Comparison of ENCODE assay signal across 27 cellular contexts in the genomic region with DNA sequence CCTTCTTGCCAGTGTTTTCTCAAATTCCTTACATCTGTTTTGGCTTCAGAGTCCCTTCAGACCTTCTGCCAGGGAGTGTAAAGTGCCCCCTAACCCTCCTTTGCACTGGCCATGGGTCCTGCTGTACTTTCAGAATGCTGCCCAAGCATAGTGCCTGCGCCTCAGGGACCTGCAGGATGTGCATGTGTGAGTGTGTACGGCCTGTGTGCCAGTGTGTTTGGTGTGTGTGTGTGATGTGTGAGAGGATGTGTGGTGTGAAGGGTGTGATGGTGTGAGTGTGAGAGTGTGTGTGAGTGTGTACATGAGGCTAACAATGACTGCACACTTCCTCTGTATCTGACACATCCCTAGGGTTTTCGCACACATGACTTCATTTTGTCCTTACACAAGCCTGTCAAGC.
DNase-seq lines count a peak whose midpoint lies in the region; ATAC-seq, FAIRE-seq and TF ChIP-seq lines count a peak whose summit lies in the region.
"Had no signal": no experiment of that assay in that cellular context is flagged by ENCODE, and none has a peak within 500 bp of the region (broad histone marks: within the 10 kb centered on the region; RNA-seq: fewer than 3 reads in every experiment).

No MANE protein-coding gene starts in this region.

- ATAC-seq in natural killer cell treated with Interleukin-12 subunit alpha and Interleukin-12 subunit beta and Interleukin-15 and Interleukin-18, amount 100 ng/mL, for 72 hours: peak; percentile 37 to 41
- ATAC-seq in natural killer cell: no peak

- peak overlapping the region; percentile 48 for H4K91ac ChIP-seq in neuronal stem cell (ENCODE audit: low read depth, low read length, poor library complexity)

- H3K4me3 ChIP-seq in neuronal stem cell (ENCODE audit: low read length in 2 of 2) (peak overlapping the region in 1 of 2 donors; percentile 5), vagina (no peak overlapping the region)
- H3K4me3 ChIP-seq: SK-N-MC had no signal

- H3K4me3 Mint-ChIP-seq in natural killer cell treated with Interleukin-12 subunit alpha and Interleukin-12 subunit beta and Interleukin-15 and Interleukin-18, amount 100 ng/mL, for 72 hours: no peak overlapping the region
- H3K4me3 Mint-ChIP-seq in natural killer cell: no peak overlapping the region
- H3K4me3 Mint-ChIP-seq: CD14-positive monocyte; CD8-positive, alpha-beta memory T cell; IgD-negative memory B cell had no signal

- TF ChIP-seq POLR2A in vagina (IDR thresholded peaks at IDR 0.05): no peak
- no peak for TF ChIP-seq POLR2A in GM12892 (IDR thresholded peaks at IDR 0.05; ENCODE audit: low read depth, low read length)

- H3K4ac ChIP-seq in neuronal stem cell (ENCODE audit: low read length): no peak overlapping the region

- no peaks in the 10 kb centered on the region for H3K27me3 Mint-ChIP-seq in natural killer cell treated with Interleukin-12 subunit alpha and Interleukin-12 subunit beta and Interleukin-15 and Interleukin-18, amount 100 ng/mL, for 72 hours
- H3K27me3 Mint-ChIP-seq in natural killer cell (ENCODE audit: low read depth in 2 of 2): peaks cover 0 to 2% of the 10 kb centered on the region in 2 donors

- no peak overlapping the region for H4K8ac ChIP-seq in neuronal stem cell (ENCODE audit: low read depth, low read length)

- no peak overlapping the region for H2AFZ ChIP-seq in neuronal stem cell (ENCODE audit: low read length)

- no peak overlapping the region for H3K4me2 ChIP-seq in neuronal stem cell (ENCODE audit: insufficient read depth, low read length, poor library complexity, severe bottlenecking)

- H2BK15ac ChIP-seq in neuronal stem cell (ENCODE audit: low read length): no peak overlapping the region

- no peaks in the 10 kb centered on the region for H3K36me3 ChIP-seq in neuronal stem cell (replicated peaks in 1 of 2; ENCODE audit: control insufficient read depth in 2 of 2, insufficient read depth in 2 of 2, low read length in 2 of 2)
- H3K36me3 ChIP-seq in vagina: no peaks in the 10 kb centered on the region
- H3K36me3 ChIP-seq: BE2C had no signal

- FAIRE-seq in GM12892 (lab: Jason Lieb, UNC): no peak
- FAIRE-seq: GM12891, RCC 7860 had no signal

- peak overlapping the region; percentile 5 for H3K18ac ChIP-seq in neuronal stem cell (ENCODE audit: low read length)

- H2AK5ac ChIP-seq in neuronal stem cell (ENCODE audit: low read depth, low read length): no peak overlapping the region

- no peak overlapping the region for H2BK120ac ChIP-seq in neuronal stem cell (ENCODE audit: low read depth, low read length)

- H3K9me3 ChIP-seq in neuronal stem cell (replicated peaks in 1 of 2; ENCODE audit: control insufficient read depth in 2 of 2, insufficient read depth in 1 of 2, low read depth in 1 of 2, low read length in 2 of 2) (no peaks in the 10 kb centered on the region), vagina (no peaks in the 10 kb centered on the region)
- H3K9me3 ChIP-seq: BE2C had no signal

- no peaks in the 10 kb centered on the region for H3K9me3 Mint-ChIP-seq in natural killer cell treated with Interleukin-12 subunit alpha and Interleukin-12 subunit beta and Interleukin-15 and Interleukin-18, amount 100 ng/mL, for 72 hours
- no peaks in the 10 kb centered on the region for H3K9me3 Mint-ChIP-seq in natural killer cell
- H3K9me3 Mint-ChIP-seq: CD8-positive, alpha-beta memory T cell; IgD-negative memory B cell had no signal

- H3K14ac ChIP-seq in neuronal stem cell (ENCODE audit: low read length): no peak overlapping the region

- peaks cover 0 to 7% of the 10 kb centered on the region in 2 donors for H3K4me1 Mint-ChIP-seq in natural killer cell treated with Interleukin-12 subunit alpha and Interleukin-12 subunit beta and Interleukin-15 and Interleukin-18, amount 100 ng/mL, for 72 hours (ENCODE audit: low read depth in 2 of 2)
- H3K4me1 Mint-ChIP-seq in natural killer cell: peaks cover 6 to 7% of the 10 kb centered on the region in 2 donors

- intact Hi-C loops in natural killer cell (cut with micrococcal nuclease): no loop called here
- intact Hi-C loops in vagina (cut with DNase I): no loop called here

- H3K9ac ChIP-seq in neuronal stem cell (ENCODE audit: low read depth, low read length, poor library complexity): no peak overlapping the region

- H3K36me3 Mint-ChIP-seq in natural killer cell treated with Interleukin-12 subunit alpha and Interleukin-12 subunit beta and Interleukin-15 and Interleukin-18, amount 100 ng/mL, for 72 hours: no peaks in the 10 kb centered on the region
- H3K36me3 Mint-ChIP-seq in natural killer cell: no peaks in the 10 kb centered on the region
- H3K36me3 Mint-ChIP-seq: CD14-positive monocyte; CD8-positive, alpha-beta memory T cell; IgD-negative memory B cell had no signal

- no peak overlapping the region for H2BK12ac ChIP-seq in neuronal stem cell (ENCODE audit: low read length)

- H2BK5ac ChIP-seq in neuronal stem cell (ENCODE audit: low read length): no peak overlapping the region

- TF ChIP-seq CTCF in natural killer cell (IDR thresholded peaks at IDR 0.05) (no peak), vagina (IDR thresholded peaks at IDR 0.05) (no peak)

- WGBS in neuronal stem cell (ENCODE audit: extremely low coverage in 2 of 2, insufficient read length in 2 of 2, insufficient replicate concordance in 1 of 2), 2 donors: no CpG with 5 or more reads among the region's 3 CpGs

- no peaks in the 10 kb centered on the region for H3K79me1 ChIP-seq in neuronal stem cell (ENCODE audit: low read depth, low read length)

- H3K27me3 ChIP-seq in neuronal stem cell (ENCODE audit: control insufficient read depth in 3 of 3, insufficient read depth in 3 of 3, low read depth in 1 of 3, low read length in 3 of 3): no peaks in the 10 kb centered on the region
- no peaks in the 10 kb centered on the region for H3K27me3 ChIP-seq in vagina
- H3K27me3 ChIP-seq: BE2C had no signal

- DNase-seq in natural killer cell treated with Interleukin-12 subunit alpha and Interleukin-12 subunit beta and Interleukin-15 and Interleukin-18, amount 100 ng/mL, for 72 hours (ENCODE audit: low spot score): no peak
- DNase-seq in natural killer cell (no peak), islet precursor cell (peak; percentile 41), neuronal stem cell (ENCODE audit: low spot score) (no peak), vagina (ENCODE audit: extremely low spot score in 2 of 2) (peak; percentile 34 to 81), GM12892 (ENCODE audit: insufficient read length) (no peak), SKM-1 treated with dmso at 0.1 percent for 144 hours (lab: John Stamatoyannopoulos, UW; ENCODE audit: unreplicated experiment) (no peak), NCI-H1694 (lab: John Stamatoyannopoulos, UW) (no peak)
- DNase-seq: BE2C; CD8-positive, alpha-beta memory T cell; DMS 273 treated with DMSO at 0.1 percent for 48 hours; DMS79; EL; GDM1; H7; NCI-H1092; NCI-H1417 treated with DMSO at 0.1 percent for 48 hours; NCI-H187 treated with DMSO at 0.1 percent for 48 hours; NCI-H2107; NCI-H524; NCI-H774; SIG-M5 had no signal

- H3K4me1 ChIP-seq in neuronal stem cell (ENCODE audit: control insufficient read depth in 2 of 2, insufficient read depth in 1 of 2, low read depth in 1 of 2, low read length in 2 of 2) (peaks cover 0 to 18% of the 10 kb centered on the region in 2 donors), vagina (no peaks in the 10 kb centered on the region)

- no peak overlapping the region for H3K23ac ChIP-seq in neuronal stem cell (ENCODE audit: low read depth, low read length, poor library complexity)

- H3K27ac ChIP-seq in neuronal stem cell (replicated peaks; ENCODE audit: low read length) (no peak overlapping the region), vagina (no peak overlapping the region)
- H3K27ac ChIP-seq: SK-N-MC had no signal

- no peak overlapping the region for H3K27ac Mint-ChIP-seq in natural killer cell treated with Interleukin-12 subunit alpha and Interleukin-12 subunit beta and Interleukin-15 and Interleukin-18, amount 100 ng/mL, for 72 hours
- H3K27ac Mint-ChIP-seq in natural killer cell: no peak overlapping the region
- H3K27ac Mint-ChIP-seq: CD8-positive, alpha-beta memory T cell had no signal

Comparison
In these comparisons a context has a peak if more than half of its experiments do, and no peak if none do; other contexts are left out.
1. ATAC-seq: peak in natural killer cell treated with Interleukin-12 subunit alpha and Interleukin-12 subunit beta and Interleukin-15 and Interleukin-18, amount 100 ng/mL, for 72 hours (2 of 2); none in natural killer cell (0 of 3).
2. DNase-seq: peak in islet precursor cell (single experiment) and vagina (2 of 2); none in natural killer cell treated with Interleukin-12 subunit alpha and Interleukin-12 subunit beta and Interleukin-15 and Interleukin-18, amount 100 ng/mL, for 72 hours (single experiment), natural killer cell (single experiment), neuronal stem cell (single experiment), GM12892 (single experiment), SKM-1 treated with dmso at 0.1 percent for 144 hours (single experiment) and NCI-H1694 (single experiment).